Comparison of ENCODE assay signal across 1 cellular context in genomic region chr5:155822177-155822576, GRCh38.
TF ChIP-seq lines count a peak whose summit lies in the region.

No MANE protein-coding gene starts in this region.

TF ChIP-seq in GM23338, 12 proteins besides CTCF, POLR2A, EP300 and RAD21 (continued from another document):
- TF ChIP-seq, protein P1, sequence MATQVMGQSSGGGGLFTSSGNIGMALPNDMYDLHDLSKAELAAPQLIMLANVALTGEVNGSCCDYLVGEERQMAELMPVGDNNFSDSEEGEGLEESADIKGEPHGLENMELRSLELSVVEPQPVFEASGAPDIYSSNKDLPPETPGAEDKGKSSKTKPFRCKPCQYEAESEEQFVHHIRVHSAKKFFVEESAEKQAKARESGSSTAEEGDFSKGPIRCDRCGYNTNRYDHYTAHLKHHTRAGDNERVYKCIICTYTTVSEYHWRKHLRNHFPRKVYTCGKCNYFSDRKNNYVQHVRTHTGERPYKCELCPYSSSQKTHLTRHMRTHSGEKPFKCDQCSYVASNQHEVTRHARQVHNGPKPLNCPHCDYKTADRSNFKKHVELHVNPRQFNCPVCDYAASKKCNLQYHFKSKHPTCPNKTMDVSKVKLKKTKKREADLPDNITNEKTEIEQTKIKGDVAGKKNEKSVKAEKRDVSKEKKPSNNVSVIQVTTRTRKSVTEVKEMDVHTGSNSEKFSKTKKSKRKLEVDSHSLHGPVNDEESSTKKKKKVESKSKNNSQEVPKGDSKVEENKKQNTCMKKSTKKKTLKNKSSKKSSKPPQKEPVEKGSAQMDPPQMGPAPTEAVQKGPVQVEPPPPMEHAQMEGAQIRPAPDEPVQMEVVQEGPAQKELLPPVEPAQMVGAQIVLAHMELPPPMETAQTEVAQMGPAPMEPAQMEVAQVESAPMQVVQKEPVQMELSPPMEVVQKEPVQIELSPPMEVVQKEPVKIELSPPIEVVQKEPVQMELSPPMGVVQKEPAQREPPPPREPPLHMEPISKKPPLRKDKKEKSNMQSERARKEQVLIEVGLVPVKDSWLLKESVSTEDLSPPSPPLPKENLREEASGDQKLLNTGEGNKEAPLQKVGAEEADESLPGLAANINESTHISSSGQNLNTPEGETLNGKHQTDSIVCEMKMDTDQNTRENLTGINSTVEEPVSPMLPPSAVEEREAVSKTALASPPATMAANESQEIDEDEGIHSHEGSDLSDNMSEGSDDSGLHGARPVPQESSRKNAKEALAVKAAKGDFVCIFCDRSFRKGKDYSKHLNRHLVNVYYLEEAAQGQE (IDR thresholded peaks at IDR 0.05; ENCODE audit: unreplicated experiment): no peak
- TF ChIP-seq JUNB (IDR thresholded peaks at IDR 0.05; ENCODE audit: unreplicated experiment): no peak
- no peak for TF ChIP-seq STAT1 (IDR thresholded peaks at IDR 0.05; ENCODE audit: unreplicated experiment)
- TF ChIP-seq EZH2 (IDR thresholded peaks at IDR 0.05; ENCODE audit: low read depth, unreplicated experiment): no peak
